ENCODE assay signal across 21 cellular contexts in genomic region chr18:9720327-9720726, GRCh38. TPM values are rescaled to one million over a fixed set of nuclear protein-coding genes. Genes with fewer than 3 reads are reported as not detected.
DNase-seq lines count a peak whose midpoint lies in the region; ATAC-seq, FAIRE-seq and TF ChIP-seq lines count a peak whose summit lies in the region.
"Had no signal": no experiment of that assay in that cellular context is flagged by ENCODE, and none has a peak within 500 bp of the region (broad histone marks: within the 10 kb centered on the region; RNA-seq: fewer than 3 reads in every experiment).

No MANE protein-coding gene starts in this region.

- H2BK120ac ChIP-seq in H1 (replicated peaks; ENCODE audit: low read depth, low read length) = no peak overlapping the region

- H3K4me3 ChIP-seq in A549 (no peak overlapping the region), PC-3 (ENCODE audit: low read length) (peak overlapping the region; percentile 54; the same call in 1 of the 2 replicates), H1 (ENCODE audit: extremely low read depth in 1 of 4, insufficient read depth in 2 of 4, low read depth in 3 of 4, low read length in 4 of 4) (no peak overlapping the region)
- H3K4me3 ChIP-seq: left ventricle myocardium inferior, stomach, upper lobe of right lung had no signal

- no peak overlapping the region for H2AK5ac ChIP-seq in H1 (ENCODE audit: low read depth, low read length)

- peak; percentile 32 to 48; a peak in 4 of 6 replicates for ATAC-seq in A549
- ATAC-seq in PC-3 = no peak
- no peak for ATAC-seq in activated T-cell treated with anti-CD3 and anti-CD28 coated beads, Interleukin-2, amount 50 U/mL, for 4 hours
- no peak for ATAC-seq in activated T-cell treated with anti-CD3 and anti-CD28 coated beads, Interleukin-2, amount 50 U/mL, for 72 hours (replicated peaks in 1 of 2)
- ATAC-seq: activated CD4-positive, CD25-positive, alpha-beta regulatory T cell treated with anti-CD3 and anti-CD28 coated beads, Interleukin-2, amount 50 U/mL, for 24 hours had no signal

- 87% methylated on average over 8 of the region's 8 CpGs for WGBS in A549 (ENCODE audit: missing lambda C conversion rate)
- 71% methylated on average over 8 of the region's 8 CpGs; no CpG with 5 or more reads in 1 of the 2 experiments for WGBS in H1 (ENCODE audit: extremely low coverage in 1 of 2, insufficient coverage in 1 of 2, insufficient read length in 1 of 2, insufficient replicate concordance in 2 of 2, low coverage in 1 of 2, low lambda C conversion rate in 2 of 2, missing lambda C conversion rate in 1 of 2), 2 experiments

- no peak for TF ChIP-seq RAD21 in A549 (conservative IDR thresholded peaks at IDR 0.05 in 1 of 2, IDR thresholded peaks at IDR 0.05 in 1 of 2)
- TF ChIP-seq RAD21 in H1 (IDR thresholded peaks at IDR 0.05 in 1 of 2, conservative IDR thresholded peaks at IDR 0.05 in 1 of 2; ENCODE audit: low read depth in 2 of 2, low read length in 2 of 2) = no peak

- H3K27me3 ChIP-seq in PC-3 (ENCODE audit: low read length) (no peaks in the 10 kb centered on the region), H1 (replicated peaks in 1 of 4; ENCODE audit: control insufficient read depth in 3 of 4, extremely low read depth in 1 of 4, insufficient read depth in 3 of 4, low read length in 3 of 4) (no peaks in the 10 kb centered on the region)
- H3K27me3 ChIP-seq: stomach, upper lobe of right lung had no signal

- H4K91ac ChIP-seq in H1 (replicated peaks; ENCODE audit: insufficient read length, low read length) = no peak overlapping the region

- H3K27ac ChIP-seq in A549 = peak overlapping the region; percentile 56 to 77; a peak in 5 of 6 replicates
- H3K27ac ChIP-seq in PC-3 (ENCODE audit: low read length) = peak overlapping the region; percentile 93
- no peak overlapping the region for H3K27ac ChIP-seq in H1 (ENCODE audit: low read depth, low read length)
- H3K27ac ChIP-seq: left ventricle myocardium inferior, upper lobe of right lung had no signal

- H4K20me1 ChIP-seq in PC-3 (ENCODE audit: low read length) (no peaks in the 10 kb centered on the region), H1 (replicated peaks in 1 of 2; ENCODE audit: control insufficient read depth in 1 of 2, insufficient read depth in 2 of 2, low read length in 2 of 2) (peaks cover 0 to 2% of the 10 kb centered on the region in 2 experiments)

- H3K18ac ChIP-seq in H1 (ENCODE audit: extremely low read depth, low read length) = no peak overlapping the region

- peaks cover 3% of the 10 kb centered on the region; the same call in 1 of the 2 replicates for H3K79me1 ChIP-seq in H1 (ENCODE audit: low read depth, low read length)

- H3K23me2 ChIP-seq in H1 (ENCODE audit: low read depth, low read length) = no peaks in the 10 kb centered on the region

- no peak overlapping the region for H2BK5ac ChIP-seq in H1 (ENCODE audit: low read depth, low read length)

- H2BK20ac ChIP-seq in H1 (ENCODE audit: low read length) = no peak overlapping the region

- peak overlapping the region; percentile 57 for H3K4me2 ChIP-seq in A549
- peak overlapping the region; percentile 82 for H3K4me2 ChIP-seq in PC-3 (ENCODE audit: low read length)
- no peak overlapping the region for H3K4me2 ChIP-seq in H1 (ENCODE audit: insufficient read depth in 1 of 2, low read depth in 2 of 2, low read length in 2 of 2)

- TF ChIP-seq CTCF in A549 (IDR thresholded peaks at IDR 0.05) (no peak), PC-3 (conservative IDR thresholded peaks at IDR 0.05; ENCODE audit: low read depth, low read length) (no peak), H1 (IDR thresholded peaks at IDR 0.05; ENCODE audit: control extremely low read depth in 1 of 3, insufficient read depth in 1 of 3, low read depth in 1 of 3, low read length in 3 of 3) (no peak), nephron progenitor cell (IDR thresholded peaks at IDR 0.05) (no peak)

- H3K79me2 ChIP-seq in PC-3 (ENCODE audit: low read length) (no peaks in the 10 kb centered on the region), H1 (ENCODE audit: control insufficient read depth in 1 of 2, insufficient read depth in 2 of 2, low read length in 2 of 2) (peaks cover 0 to 6% of the 10 kb centered on the region in 2 experiments; a peak in 1 of 4 replicates)

- peaks cover 4% of the 10 kb centered on the region for H3F3A ChIP-seq in PC-3 (ENCODE audit: low read length, unreplicated experiment)

- H3K4me1 ChIP-seq in A549 (peaks cover 34% of the 10 kb centered on the region), PC-3 (ENCODE audit: insufficient read depth, low read length) (peaks cover 12% of the 10 kb centered on the region), H1 (replicated peaks in 1 of 4; ENCODE audit: control insufficient read depth in 3 of 4, insufficient read depth in 4 of 4, low read length in 3 of 4) (peaks cover 0 to 4% (median 2%) of the 10 kb centered on the region in 4 experiments; a peak in 3 of 7 replicates)

- peaks cover 35% of the 10 kb centered on the region for H3K4me1 Mint-ChIP-seq in nephron progenitor cell
- no peaks in the 10 kb centered on the region for H3K4me1 Mint-ChIP-seq in activated T-helper 1 cell treated with anti-CD3 and anti-CD28 coated beads, Interleukin-12 subunit alpha, Interleukin-12 subunit beta, Interleukin-2, Interleukin-4 antibody, amounts not matched to agents 30 ng/mL and 10 ng/mL and 1 ng/mL, durations not matched to agents 14 hours and 24 hours and 36 hours (ENCODE audit: low read depth)
- no peaks in the 10 kb centered on the region for H3K4me1 Mint-ChIP-seq in activated T-cell treated with anti-CD3 and anti-CD28 coated beads, Interleukin-2, amount 50 U/mL, for 4 hours (ENCODE audit: low read depth)
- no peaks in the 10 kb centered on the region for H3K4me1 Mint-ChIP-seq in activated T-cell treated with anti-CD3 and anti-CD28 coated beads, Interleukin-2, amount 50 U/mL, for 72 hours (ENCODE audit: low read depth)
- H3K4me1 Mint-ChIP-seq: activated naive CD4-positive, alpha-beta T cell treated with anti-CD3 and anti-CD28 coated beads, Interleukin-2, amount 10 ng/mL, durations not matched to agents 7 days and 5 days had no signal

- no peak overlapping the region for H2BK15ac ChIP-seq in H1 (ENCODE audit: low read length)

- H3K9me3 ChIP-seq in A549 = no peaks in the 10 kb centered on the region
- H3K9me3 ChIP-seq in PC-3 (ENCODE audit: low read length) = no peaks in the 10 kb centered on the region
- no peaks in the 10 kb centered on the region for H3K9me3 ChIP-seq in H1 (ENCODE audit: insufficient read depth in 2 of 2, low read depth in 1 of 2, low read length in 1 of 2)
- H3K9me3 ChIP-seq: left ventricle myocardium inferior, stomach, upper lobe of right lung had no signal

- FAIRE-seq in A549 (lab: Jason Lieb, UNC) (no peak), H1 (lab: Jason Lieb, UNC) (no peak)
- FAIRE-seq: A204.1 had no signal

- H3K27me3 Mint-ChIP-seq in nephron progenitor cell (ENCODE audit: low read depth, poor library complexity) = peaks cover 4% of the 10 kb centered on the region
- H3K27me3 Mint-ChIP-seq in activated T-helper 1 cell treated with anti-CD3 and anti-CD28 coated beads, Interleukin-12 subunit alpha, Interleukin-12 subunit beta, Interleukin-2, Interleukin-4 antibody, amounts not matched to agents 30 ng/mL and 10 ng/mL and 1 ng/mL, durations not matched to agents 14 hours and 24 hours and 36 hours (ENCODE audit: insufficient read depth) = peaks cover 25% of the 10 kb centered on the region
- H3K27me3 Mint-ChIP-seq in activated T-cell treated with anti-CD3 and anti-CD28 coated beads, Interleukin-2, amount 50 U/mL, for 4 hours (ENCODE audit: low read depth) = peaks cover 40% of the 10 kb centered on the region
- H3K27me3 Mint-ChIP-seq in activated T-cell treated with anti-CD3 and anti-CD28 coated beads, Interleukin-2, amount 50 U/mL, for 72 hours (ENCODE audit: low read depth) = peaks cover 43% of the 10 kb centered on the region

- BruUV-seq in PC-3 (replicated peaks; lab: Mats Ljungman, UMichigan) = no TSS peak

- H3K36me3 ChIP-seq in PC-3 (ENCODE audit: low read depth, low read length) = no peaks in the 10 kb centered on the region
- no peaks in the 10 kb centered on the region for H3K36me3 ChIP-seq in H1 (ENCODE audit: control insufficient read depth in 2 of 4, insufficient read depth in 4 of 4, low read length in 3 of 4)

- no peak overlapping the region for H2BK12ac ChIP-seq in H1 (ENCODE audit: low read depth, low read length)

- no peak overlapping the region for H3K4ac ChIP-seq in H1 (replicated peaks; ENCODE audit: insufficient read length, low read depth, low read length)

- peaks cover 17% of the 10 kb centered on the region for H3K36me3 Mint-ChIP-seq in nephron progenitor cell (ENCODE audit: low read depth)
- no peaks in the 10 kb centered on the region for H3K36me3 Mint-ChIP-seq in activated T-helper 1 cell treated with anti-CD3 and anti-CD28 coated beads, Interleukin-12 subunit alpha, Interleukin-12 subunit beta, Interleukin-2, Interleukin-4 antibody, amounts not matched to agents 30 ng/mL and 10 ng/mL and 1 ng/mL, durations not matched to agents 14 hours and 24 hours and 36 hours (ENCODE audit: low read depth)
- no peaks in the 10 kb centered on the region for H3K36me3 Mint-ChIP-seq in activated T-cell treated with anti-CD3 and anti-CD28 coated beads, Interleukin-2, amount 50 U/mL, for 4 hours (ENCODE audit: insufficient read depth)
- no peaks in the 10 kb centered on the region for H3K36me3 Mint-ChIP-seq in activated T-cell treated with anti-CD3 and anti-CD28 coated beads, Interleukin-2, amount 50 U/mL, for 72 hours (ENCODE audit: insufficient read depth in 2 of 2)
- H3K36me3 Mint-ChIP-seq: activated naive CD4-positive, alpha-beta T cell treated with anti-CD3 and anti-CD28 coated beads, Interleukin-2, amount 10 ng/mL, durations not matched to agents 7 days and 5 days had no signal

- no peak overlapping the region for H4K8ac ChIP-seq in H1 (ENCODE audit: extremely low read depth, insufficient read depth, low read length)

- DNase-seq in A549 (ENCODE audit: low read depth in 1 of 2, low spot score in 1 of 2) = no peak
- no peak for DNase-seq in PC-3
- no peak for DNase-seq in H1 (ENCODE audit: low read depth in 1 of 2, low spot score in 2 of 2)
- DNase-seq in nephron progenitor cell = no peak
- no peak for DNase-seq in activated T-helper 1 cell treated with anti-CD3 and anti-CD28 coated beads, Interleukin-12 subunit alpha, Interleukin-12 subunit beta, Interleukin-2, Interleukin-4 antibody, amounts not matched to agents 30 ng/mL and 10 ng/mL and 1 ng/mL, durations not matched to agents 14 hours and 24 hours and 36 hours (ENCODE audit: low spot score)
- DNase-seq in activated T-cell treated with anti-CD3 and anti-CD28 coated beads, Interleukin-2, amount 50 U/mL, for 4 hours = no peak
- no peak for DNase-seq in activated T-cell treated with anti-CD3 and anti-CD28 coated beads, Interleukin-2, amount 50 U/mL, for 72 hours
- no peak for DNase-seq in NCI-H1694 treated with DMSO at 0.1 percent for 48 hours (lab: John Stamatoyannopoulos, UW)
- DNase-seq: activated naive CD4-positive, alpha-beta T cell treated with anti-CD3 and anti-CD28 coated beads, Interleukin-2, amount 10 ng/mL, durations not matched to agents 7 days and 5 days; activated T-cell treated with anti-CD3 and anti-CD28 coated beads, Interleukin-2, amount 50 U/mL, for 24 hours; cerebellar nuclear complex; effector CD8-positive, alpha-beta T cell; Kasumi-1; left ventricle myocardium inferior; NCI-H1048; NCI-H2029; stimulated activated CD4-positive, alpha-beta T cell treated with anti-CD3 and anti-CD28 coated beads, Interleukin-4, amount 100 ng/mL, for 24 hours; stomach had no signal

- TF ChIP-seq EP300 in A549 (IDR thresholded peaks at IDR 0.05) (no peak), H1 (IDR thresholded peaks at IDR 0.05; ENCODE audit: borderline replicate concordance in 1 of 2, low read depth in 2 of 2, low read length in 2 of 2) (no peak)

- no peak overlapping the region for H3K14ac ChIP-seq in H1 (ENCODE audit: insufficient read length)

- POLR2A ChIA-PET in A549 (lab: Yijun Ruan, JAX) (no interaction called here), PC-3 (lab: Charles Lee; ENCODE audit: unreplicated experiment) (no interaction called here), H1 (lab: Charles Lee; ENCODE audit: partially characterized antibody) (no interaction called here)

- H3K9ac ChIP-seq in PC-3 (ENCODE audit: low read length) (peak overlapping the region; percentile 42), H1 (replicated peaks in 1 of 4; ENCODE audit: extremely low read depth in 1 of 4, low read depth in 3 of 4, low read length in 3 of 4) (no peak overlapping the region)

- peak overlapping the region; percentile 25 for H4K5ac ChIP-seq in H1 (ENCODE audit: insufficient read length, low read depth, low read length)

- H3K23ac ChIP-seq in H1 (ENCODE audit: insufficient read length) = no peak overlapping the region

- no peak overlapping the region for H3K56ac ChIP-seq in H1 (replicated peaks; ENCODE audit: insufficient read length, low read depth, low read length)

- H3K9me2 ChIP-seq in PC-3 (replicated peaks; ENCODE audit: low read length) = no peaks in the 10 kb centered on the region

- intact Hi-C loops in PC-3 (cut with micrococcal nuclease) = loop anchor here (5.0 kb wide), 1 partner anchor 197 kb away; no protein-coding TSS in a partner anchor
- intact Hi-C loops in activated T-helper 1 cell treated with anti-CD3 and anti-CD28 coated beads, Interleukin-12 subunit alpha, Interleukin-12 subunit beta, Interleukin-2, Interleukin-4 antibody, amounts not matched to agents 30 ng/mL and 10 ng/mL and 1 ng/mL, durations not matched to agents 14 hours and 24 hours and 36 hours (cut with micrococcal nuclease) = no loop called here

- H3K9me3 Mint-ChIP-seq in nephron progenitor cell = peaks cover 7% of the 10 kb centered on the region
- H3K9me3 Mint-ChIP-seq in activated T-helper 1 cell treated with anti-CD3 and anti-CD28 coated beads, Interleukin-12 subunit alpha, Interleukin-12 subunit beta, Interleukin-2, Interleukin-4 antibody, amounts not matched to agents 30 ng/mL and 10 ng/mL and 1 ng/mL, durations not matched to agents 14 hours and 24 hours and 36 hours = no peaks in the 10 kb centered on the region
- H3K9me3 Mint-ChIP-seq in activated T-cell treated with anti-CD3 and anti-CD28 coated beads, Interleukin-2, amount 50 U/mL, for 4 hours = no peaks in the 10 kb centered on the region
- H3K9me3 Mint-ChIP-seq in activated T-cell treated with anti-CD3 and anti-CD28 coated beads, Interleukin-2, amount 50 U/mL, for 72 hours = no peaks in the 10 kb centered on the region
- H3K9me3 Mint-ChIP-seq: activated naive CD4-positive, alpha-beta T cell treated with anti-CD3 and anti-CD28 coated beads, Interleukin-2, amount 10 ng/mL, durations not matched to agents 7 days and 5 days; activated T-cell treated with anti-CD3 and anti-CD28 coated beads, Interleukin-2, amount 50 U/mL, for 24 hours had no signal

- no peak overlapping the region for H3K4me3 Mint-ChIP-seq in nephron progenitor cell
- no peak overlapping the region for H3K4me3 Mint-ChIP-seq in activated T-helper 1 cell treated with anti-CD3 and anti-CD28 coated beads, Interleukin-12 subunit alpha, Interleukin-12 subunit beta, Interleukin-2, Interleukin-4 antibody, amounts not matched to agents 30 ng/mL and 10 ng/mL and 1 ng/mL, durations not matched to agents 14 hours and 24 hours and 36 hours
- H3K4me3 Mint-ChIP-seq in activated T-cell treated with anti-CD3 and anti-CD28 coated beads, Interleukin-2, amount 50 U/mL, for 4 hours = no peak overlapping the region
- H3K4me3 Mint-ChIP-seq in activated T-cell treated with anti-CD3 and anti-CD28 coated beads, Interleukin-2, amount 50 U/mL, for 72 hours = no peak overlapping the region
- H3K4me3 Mint-ChIP-seq: activated naive CD4-positive, alpha-beta T cell treated with anti-CD3 and anti-CD28 coated beads, Interleukin-2, amount 10 ng/mL, durations not matched to agents 7 days and 5 days; activated T-cell treated with anti-CD3 and anti-CD28 coated beads, Interleukin-2, amount 50 U/mL, for 24 hours had no signal

- no peak for TF ChIP-seq POLR2A in A549 (IDR thresholded peaks at IDR 0.05; ENCODE audit: low read length)
- no peak for TF ChIP-seq POLR2A in H1 (IDR thresholded peaks at IDR 0.05; ENCODE audit: control extremely low read depth in 1 of 2, low read depth in 2 of 2, low read length in 2 of 2)

- CTCF ChIA-PET in A549 (lab: Yijun Ruan, JAX) (no interaction called here), PC-3 (lab: Charles Lee) (no interaction called here), H1 (lab: Charles Lee; ENCODE audit: partially characterized antibody) (no interaction called here)

- H2AFZ ChIP-seq in PC-3 (ENCODE audit: low read length) (no peak overlapping the region), H1 (ENCODE audit: low read length) (no peak overlapping the region)

- peak overlapping the region; percentile 60 for H3K27ac Mint-ChIP-seq in nephron progenitor cell
- no peak overlapping the region for H3K27ac Mint-ChIP-seq in activated T-helper 1 cell treated with anti-CD3 and anti-CD28 coated beads, Interleukin-12 subunit alpha, Interleukin-12 subunit beta, Interleukin-2, Interleukin-4 antibody, amounts not matched to agents 30 ng/mL and 10 ng/mL and 1 ng/mL, durations not matched to agents 14 hours and 24 hours and 36 hours
- H3K27ac Mint-ChIP-seq in activated T-cell treated with anti-CD3 and anti-CD28 coated beads, Interleukin-2, amount 50 U/mL, for 72 hours = no peak overlapping the region
- H3K27ac Mint-ChIP-seq: activated naive CD4-positive, alpha-beta T cell treated with anti-CD3 and anti-CD28 coated beads, Interleukin-2, amount 10 ng/mL, durations not matched to agents 7 days and 5 days; activated T-cell treated with anti-CD3 and anti-CD28 coated beads, Interleukin-2, amount 50 U/mL, for 24 hours had no signal

RNA-seq across cellular contexts. Expression of gene RAB31, which starts 12.2 kb away (rescaled TPM):
- polyA plus RNA-seq in A549 (2011; rRNA removed) = 46.3 and 49.1 TPM in 2 replicates
- polyA plus RNA-seq in A549 (2012; cell fraction: cytosol; rRNA removed) = 11.2 and 13.8 TPM in 2 replicates
- polyA plus RNA-seq in A549 (2012; cell fraction: nucleus; rRNA removed) = 11.4 and 19.0 TPM in 2 replicates
- polyA plus RNA-seq in A549 (2017; fragmentation: RNase III; extraction: RNeasy Plus Mini Kit Qiagen cat#74134 plus additional on column Dnase treatment) = 16.9 to 20.5 TPM (median 18.5 TPM) in 3 replicates
- 25.2 and 33.0 TPM in 2 replicates for polyA minus RNA-seq in A549 (2011; rRNA and poly(A)+ RNA removed)
- 1.7 and 3.8 TPM in 2 replicates for total RNA-seq in PC-3 (2014; rRNA removed)
- total RNA-seq in H1 (2021; fragmentation: NEBNext Ultra II Directional; extraction: Animal tissue kit (Norgen Biotek cat#: 25700)) = 39.3 and 40.9 TPM in 2 replicates
- 15.2 TPM in 2 replicates for polyA plus RNA-seq in H1 (2011; rRNA removed)
- 16.7 TPM for polyA plus RNA-seq in H1 (2011; cell fraction: cytosol; rRNA removed)
- polyA plus RNA-seq in H1 (2011; cell fraction: nucleus; rRNA removed) = 27.4 TPM
- 17.8 to 28.0 TPM (median 22.6 TPM) in 4 replicates for polyA plus RNA-seq in H1 (2012, experiment 1 of 2)
- 6.0 TPM for polyA plus RNA-seq in H1 (2012, experiment 2 of 2)
- polyA plus RNA-seq in H1 (2013, experiment 1 of 2) = 65.4 TPM
- polyA plus RNA-seq in H1 (2013, experiment 2 of 2) = 69.7 TPM
- 54.0 and 57.9 TPM in 2 replicates for polyA minus RNA-seq in H1 (2011; rRNA and poly(A)+ RNA removed)
- 14.6 TPM for polyA minus RNA-seq in H1 (2011; cell fraction: cytosol; rRNA and poly(A)+ RNA removed)
- polyA minus RNA-seq in H1 (2011; cell fraction: nucleus; rRNA and poly(A)+ RNA removed) = 33.4 TPM
- 0.13 and 0.78 TPM in 2 replicates for total RNA-seq in activated T-helper 1 cell treated with anti-CD3 and anti-CD28 coated beads, Interleukin-12 subunit alpha, Interleukin-12 subunit beta, Interleukin-2, Interleukin-4 antibody, amounts not matched to agents 30 ng/mL and 10 ng/mL and 1 ng/mL, durations not matched to agents 14 hours and 24 hours and 36 hours
- total RNA-seq in activated T-cell treated with anti-CD3 and anti-CD28 coated beads, Interleukin-2, amount 50 U/mL, for 4 hours = 1 to 10 TPM in 2 of 3 donors, under 1 TPM in 1; 0.40 to 1.8 (median 1.2) TPM
- total RNA-seq in activated T-cell treated with anti-CD3 and anti-CD28 coated beads, Interleukin-2, amount 50 U/mL, for 72 hours = under 1 TPM; 0.42 to 0.82 TPM

Comparison
In these comparisons a context has a peak if more than half of its experiments do, and no peak if none do; other contexts are left out.
1. ATAC-seq: peak in A549 (2 of 2); none in PC-3 (single experiment), activated T-cell treated with anti-CD3 and anti-CD28 coated beads, Interleukin-2, amount 50 U/mL, for 4 hours (0 of 2) and activated T-cell treated with anti-CD3 and anti-CD28 coated beads, Interleukin-2, amount 50 U/mL, for 72 hours (0 of 2).
2. H3K4me2 ChIP-seq: peak in A549 (single experiment) and PC-3 (single experiment); none in H1 (0 of 2).